Comparison of ENCODE assay signal across 10 cellular contexts in genomic region chr17:13665872-13666635, GRCh38.
"Had no signal": no experiment of that assay in that cellular context is flagged by ENCODE, and none has a peak within 500 bp of the region (broad histone marks: within the 10 kb centered on the region; RNA-seq: fewer than 3 reads in every experiment).

No MANE protein-coding gene starts in this region.

- H2AFZ ChIP-seq: GM23248 had no signal

- H3K27ac ChIP-seq: GM23248, HL-60 had no signal

- H3K9me3 ChIP-seq: HAP-1 had no signal

- H3K9ac ChIP-seq: GM23248 had no signal

- H3K4me1 ChIP-seq: HAP-1 had no signal

- H3K36me3 ChIP-seq: HAP-1 had no signal

- H3K4me3 ChIP-seq: GM23248, HAP-1 had no signal

- ATAC-seq: HCT116 had no signal

- H3K27ac Mint-ChIP-seq: HFFc6, IgD-negative memory B cell had no signal

- H3K4me3 Mint-ChIP-seq: HFFc6 had no signal

- DNase-seq: GM23248, GOT3, H7, HFFc6, Kasumi-1, KG1 had no signal

- H3K4me1 Mint-ChIP-seq: IgD-negative memory B cell had no signal
